In genomic region chr3:129429080-129429451, GRCh38 we compare ENCODE assay signal across 9 cellular contexts. TPM values are rescaled to one million over a fixed set of nuclear protein-coding genes. Genes with fewer than 3 reads are reported as not detected.
A peak's percentile ranks its signal among the peaks of the same experiment; 100 is the strongest.
DNase-seq lines count a peak whose midpoint lies in the region; ATAC-seq, FAIRE-seq and TF ChIP-seq lines count a peak whose summit lies in the region.
"Had no signal": no experiment of that assay in that cellular context is flagged by ENCODE, and none has a peak within 500 bp of the region (broad histone marks: within the 10 kb centered on the region; RNA-seq: fewer than 3 reads in every experiment).

No MANE protein-coding gene starts in this region.

- intact Hi-C loops in gastrocnemius medialis (cut with DNase I; ENCODE audit: low total_unique reads): loop anchor here (2.0 kb wide), 1 partner anchor 30 kb away; no protein-coding TSS in a partner anchor

- H3K27ac ChIP-seq in RWPE1 (peak overlapping the region; percentile 68), foreskin keratinocyte (peak overlapping the region; percentile 8), gastrocnemius medialis (peak overlapping the region; percentile 56 to 73 (median 73))

- H3K4me1 ChIP-seq in foreskin keratinocyte (peaks cover 14% of the 10 kb centered on the region), gastrocnemius medialis (peaks cover 7 to 11% of the 10 kb centered on the region in 2 donors)

- TF ChIP-seq POLR2A in gastrocnemius medialis (IDR thresholded peaks at IDR 0.05) (no peak), GM12892 (IDR thresholded peaks at IDR 0.05; ENCODE audit: low read depth, low read length) (no peak)

- peak; percentile 42 for FAIRE-seq in GM19239 (lab: Jason Lieb, UNC)
- FAIRE-seq in GM12892 (lab: Jason Lieb, UNC): no peak

- peak overlapping the region; percentile 44 to 76 (median 66) for H3K4me3 ChIP-seq in gastrocnemius medialis

- in situ Hi-C loops in gastrocnemius medialis (cut with MboI; ENCODE audit: low sequenced_read_pairs in 4 of 4): no loop called here

- H3K9me3 ChIP-seq in gastrocnemius medialis: no peaks in the 10 kb centered on the region

- H3K27me3 ChIP-seq in foreskin keratinocyte (no peaks in the 10 kb centered on the region), gastrocnemius medialis (no peaks in the 10 kb centered on the region)

- CTCF ChIA-PET in RWPE1 (lab: Yijun Ruan, JAX): interaction anchor here (0.7 kb wide), 1 partner anchor 378 kb away, joined by 3 read pairs; no protein-coding TSS in a partner anchor

- DNase-seq in GM19239 (ENCODE audit: insufficient read length, low spot score): no peak
- no peak for DNase-seq in RWPE1 (ENCODE audit: low spot score)
- DNase-seq in foreskin keratinocyte: peak in 1 of 2 donors; percentile 19
- DNase-seq in gastrocnemius medialis: no peak
- no peak for DNase-seq in GM12892 (ENCODE audit: insufficient read length)

- POLR2A ChIA-PET in RWPE1 (lab: Yijun Ruan, JAX; ENCODE audit: low non-redundant PET): no interaction called here

- no peak for TF ChIP-seq CTCF in RWPE1 (conservative IDR thresholded peaks at IDR 0.05; ENCODE audit: low read depth)
- TF ChIP-seq CTCF in foreskin keratinocyte (conservative IDR thresholded peaks at IDR 0.05): no peak
- TF ChIP-seq CTCF in gastrocnemius medialis (IDR thresholded peaks at IDR 0.05 in 4 of 5, conservative IDR thresholded peaks at IDR 0.05 in 1 of 5): no peak

- ATAC-seq in foreskin keratinocyte (no peak), gastrocnemius medialis (no peak), GM19395 (IDR thresholded peaks at IDR 0.05; ENCODE audit: unreplicated experiment) (no peak), HG03342 (IDR thresholded peaks at IDR 0.05; ENCODE audit: unreplicated experiment) (no peak)

- peaks cover 0 to 37% of the 10 kb centered on the region in 2 donors for H3K36me3 ChIP-seq in gastrocnemius medialis

RNA-seq across cellular contexts. Expression of gene EFCAB12, which starts 0.6 kb away (rescaled TPM):
- total RNA-seq in foreskin keratinocyte (0.24 and 0.32 TPM in 2 replicates), gastrocnemius medialis (not detected)
- 0.20 and 0.27 TPM in 2 replicates for polyA plus RNA-seq in foreskin keratinocyte
- 0.76 TPM for polyA plus RNA-seq in GM12892 (2012; ENCODE audit: missing spikeins)
- total RNA-seq: fibroblast of villous mesenchyme, HT1080 had no signal

RNA-seq across cellular contexts. Expression of gene MBD4, which starts 10.7 kb away (rescaled TPM):
- total RNA-seq in foreskin keratinocyte (24.0 and 26.5 TPM in 2 replicates), gastrocnemius medialis (10 to 100 TPM; 15.4 to 18.1 (median 16.4) TPM)
- polyA plus RNA-seq in foreskin keratinocyte: 13.1 and 16.9 TPM in 2 replicates
- 32.3 TPM for polyA plus RNA-seq in GM12892 (2012; ENCODE audit: missing spikeins)

RNA-seq across cellular contexts. Expression of gene IFT122, which starts 11.0 kb away (rescaled TPM):
- total RNA-seq in foreskin keratinocyte: 8.8 and 10.6 TPM in 2 replicates
- 5.6 and 5.8 TPM in 2 replicates for polyA plus RNA-seq in foreskin keratinocyte
- 10 to 100 TPM in 1 of 4 donors, 1 to 10 TPM in 3; 4.6 to 16.4 (median 5.9) TPM for total RNA-seq in gastrocnemius medialis
- polyA plus RNA-seq in GM12892 (2012; ENCODE audit: missing spikeins): 7.1 TPM

Comparison
In these comparisons a context has a peak if more than half of its experiments do, and no peak if none do; other contexts are left out.
1. H3K27ac ChIP-seq: peak in every context shown above with its lines; median percentile 73 in gastrocnemius medialis; 68 in RWPE1; 8 in foreskin keratinocyte.